ENCODE assay signal across 1 cellular context in genomic region chr16:28879261-28879840, GRCh38.
TF ChIP-seq lines count a peak whose summit lies in the region.

No MANE protein-coding gene starts in this region.

TF ChIP-seq in H1, 55 proteins besides CTCF, POLR2A, EP300 and RAD21:
- no peak for TF ChIP-seq YY1 (IDR thresholded peaks at IDR 0.05; ENCODE audit: low read depth, low read length)
- 0 out of 4 replicates have a peak, but pooled peaks of 1 of the 2 experiments have one; percentile 19 for TF ChIP-seq SIN3A (conservative IDR thresholded peaks at IDR 0.05 in 1 of 2, IDR thresholded peaks at IDR 0.05 in 1 of 2; ENCODE audit: low read depth in 1 of 2, low read length in 2 of 2)
- TF ChIP-seq RNF2 (IDR thresholded peaks at IDR 0.05; ENCODE audit: borderline replicate concordance, low read depth, low read length, missing control alignments, poor library complexity, severe bottlenecking), result peak; percentile 15
- TF ChIP-seq KDM1A (IDR thresholded peaks at IDR 0.05; ENCODE audit: borderline replicate concordance, low read length), result 0 out of 2 replicates have a peak, but pooled peaks have one; percentile 9
- TF ChIP-seq TAF1 (IDR thresholded peaks at IDR 0.05; ENCODE audit: low read depth, low read length), result 0 out of 2 replicates have a peak, but pooled peaks have one; percentile 10
- TF ChIP-seq PHF8 (conservative IDR thresholded peaks at IDR 0.05; ENCODE audit: low read depth, low read length), result peak; percentile 80
- TF ChIP-seq CREB1 (IDR thresholded peaks at IDR 0.05), result no peak
- TF ChIP-seq ASH2L (IDR thresholded peaks at IDR 0.05; ENCODE audit: low read length), result peak; percentile 9
